ENCODE assay signal across 8 cellular contexts in the genomic region with DNA sequence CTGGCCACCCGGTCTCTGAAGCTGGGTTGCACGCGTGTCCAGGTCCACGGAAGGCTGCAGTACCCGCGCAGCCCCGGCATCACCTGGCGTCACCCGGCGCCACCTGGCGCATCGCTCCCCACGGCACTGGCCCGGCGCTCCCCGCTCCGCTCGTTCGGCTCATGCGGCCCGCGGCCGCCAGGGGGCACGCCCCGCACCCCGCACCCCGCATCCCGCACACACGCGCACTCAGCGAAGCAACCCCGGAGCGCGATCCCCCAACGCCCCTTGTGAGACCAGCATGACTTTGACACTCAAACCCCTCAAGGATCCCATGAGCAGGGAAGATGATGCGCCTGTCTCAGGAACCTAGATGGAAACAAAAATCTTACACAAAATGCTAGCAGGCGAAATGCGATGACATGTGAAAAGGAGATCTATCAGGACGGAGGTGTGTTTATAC. TPM values are rescaled to one million over a fixed set of nuclear protein-coding genes. Genes with fewer than 3 reads are reported as not detected.
A peak's percentile ranks its signal among the peaks of the same experiment; 100 is the strongest.
DNase-seq lines count a peak whose midpoint lies in the region; ATAC-seq and TF ChIP-seq lines count a peak whose summit lies in the region.

No MANE protein-coding gene starts in this region.

- WGBS in hepatocyte (ENCODE audit: low lambda C conversion rate, missing lambda C conversion rate), result 5% methylated on average over 34 of the region's 39 CpGs

- peaks cover 10% of the 10 kb centered on the region for H3K4me1 Mint-ChIP-seq in activated naive CD8-positive, alpha-beta T cell treated with anti-CD3 and anti-CD28 coated beads, Interleukin-2, amount 50 U/mL, for 24 hours

- DNase-seq in COR-L47 (lab: John Stamatoyannopoulos, UW) (peak; percentile 74), HFF-Myc (ENCODE audit: extremely low read depth, low read depth) (no peak), SK-MEL-5 (ENCODE audit: low read depth, low spot score) (peak; percentile 5), hepatocyte (ENCODE audit: low spot score) (peak; percentile 84), NK-92 (lab: John Stamatoyannopoulos, UW; ENCODE audit: unreplicated experiment) (no peak)
- peak; percentile 74 for DNase-seq in activated naive CD8-positive, alpha-beta T cell treated with anti-CD3 and anti-CD28 coated beads, Interleukin-2, amount 50 U/mL, for 24 hours
- DNase-seq in stimulated activated CD4-positive, alpha-beta T cell treated with anti-CD3 and anti-CD28 coated beads, Interleukin-15, amount 100 ng/mL, for 1 hour (ENCODE audit: low read depth in 1 of 2, low spot score in 1 of 2), result peak; percentile 22 to 48

- no peak overlapping the region for H3K4me3 Mint-ChIP-seq in activated naive CD8-positive, alpha-beta T cell treated with anti-CD3 and anti-CD28 coated beads, Interleukin-2, amount 50 U/mL, for 24 hours

- peaks cover 18% of the 10 kb centered on the region for H3K27me3 Mint-ChIP-seq in activated naive CD8-positive, alpha-beta T cell treated with anti-CD3 and anti-CD28 coated beads, Interleukin-2, amount 50 U/mL, for 24 hours

- in situ Hi-C loops in SK-MEL-5 (cut with HindIII; ENCODE audit: low pct_unique_long_range_greater_than_20kb, low sequenced_read_pairs), result no loop called here

- H3K27ac ChIP-seq in hepatocyte, result no peak overlapping the region

- H3K36me3 Mint-ChIP-seq in activated naive CD8-positive, alpha-beta T cell treated with anti-CD3 and anti-CD28 coated beads, Interleukin-2, amount 50 U/mL, for 24 hours (ENCODE audit: low read depth), result no peaks in the 10 kb centered on the region

- peak overlapping the region; percentile 26 for H2AFZ ChIP-seq in hepatocyte

- no peak overlapping the region for H3K27ac Mint-ChIP-seq in activated naive CD8-positive, alpha-beta T cell treated with anti-CD3 and anti-CD28 coated beads, Interleukin-2, amount 50 U/mL, for 24 hours

- H3K9me3 ChIP-seq in hepatocyte (ENCODE audit: low read depth), result no peaks in the 10 kb centered on the region

- peaks cover 6% of the 10 kb centered on the region for H3K27me3 ChIP-seq in hepatocyte

- H3K79me2 ChIP-seq in hepatocyte, result no peaks in the 10 kb centered on the region

- no peaks in the 10 kb centered on the region for H3K4me1 ChIP-seq in hepatocyte (ENCODE audit: insufficient read depth)

- no peaks in the 10 kb centered on the region for H3K9me2 ChIP-seq in hepatocyte (replicated peaks; ENCODE audit: insufficient read depth)

- no peaks in the 10 kb centered on the region for H3K36me3 ChIP-seq in hepatocyte (replicated peaks; ENCODE audit: insufficient read depth, low read depth)

- TF ChIP-seq CTCF in HFF-Myc (IDR thresholded peaks at IDR 0.05; ENCODE audit: low read depth, low read length, missing control alignments) (peak; percentile 87), hepatocyte (IDR thresholded peaks at IDR 0.05; ENCODE audit: poor library complexity) (peak; percentile 84)

- no peaks in the 10 kb centered on the region for H3K9me3 Mint-ChIP-seq in activated naive CD8-positive, alpha-beta T cell treated with anti-CD3 and anti-CD28 coated beads, Interleukin-2, amount 50 U/mL, for 24 hours

- H3K4me3 ChIP-seq in HFF-Myc (replicated peaks; ENCODE audit: low read depth, low read length) (no peak overlapping the region), hepatocyte (no peak overlapping the region)

- peak; percentile 33 for ATAC-seq in activated naive CD8-positive, alpha-beta T cell treated with anti-CD3 and anti-CD28 coated beads, Interleukin-2, amount 50 U/mL, for 24 hours
- ATAC-seq in HG03135 (IDR thresholded peaks at IDR 0.05; ENCODE audit: unreplicated experiment), result no peak

- H3K4me2 ChIP-seq in hepatocyte, result peak overlapping the region; percentile 74

- no peaks in the 10 kb centered on the region for H4K20me1 ChIP-seq in hepatocyte (ENCODE audit: insufficient read depth, poor library complexity, severe bottlenecking)

RNA-seq across cellular contexts. Expression of a gene that starts 11.9 kb away (rescaled TPM):
- total RNA-seq in SK-MEL-5 (2014; rRNA removed; shearing (Covaris generic)), result not detected in 2 replicates
- not detected in 2 replicates for polyA plus RNA-seq in SK-MEL-5 (2015; cell fraction: cytosol; rRNA removed)
- not detected in 2 replicates for polyA plus RNA-seq in SK-MEL-5 (2015; cell fraction: nucleus; rRNA removed)
- total RNA-seq in hepatocyte, result 0.12 and 0.33 TPM in 2 replicates
- polyA plus RNA-seq in hepatocyte, result not detected in 2 replicates

RNA-seq across cellular contexts. Expression of a gene that starts 20.7 kb away (rescaled TPM):
- total RNA-seq in SK-MEL-5 (2014; rRNA removed; shearing (Covaris generic)), result 1.7 and 2.4 TPM in 2 replicates
- polyA plus RNA-seq in SK-MEL-5 (2015; cell fraction: cytosol; rRNA removed), result 4.7 and 6.7 TPM in 2 replicates
- 8.4 and 8.7 TPM in 2 replicates for polyA plus RNA-seq in SK-MEL-5 (2015; cell fraction: nucleus; rRNA removed)
- total RNA-seq in hepatocyte, result 25.2 and 29.1 TPM in 2 replicates
- polyA plus RNA-seq in hepatocyte, result 28.8 and 34.6 TPM in 2 replicates

RNA-seq across cellular contexts. Expression of a gene that starts 56.6 kb away (rescaled TPM):
- not detected in 2 replicates for total RNA-seq in SK-MEL-5 (2014; rRNA removed; shearing (Covaris generic))
- not detected in 2 replicates for polyA plus RNA-seq in SK-MEL-5 (2015; cell fraction: cytosol; rRNA removed)
- polyA plus RNA-seq in SK-MEL-5 (2015; cell fraction: nucleus; rRNA removed), result not detected in 2 replicates
- not detected in 2 replicates for total RNA-seq in hepatocyte
- 0.47 TPM in 1 of 2 replicates, not detected in the other for polyA plus RNA-seq in hepatocyte

Comparison
In these comparisons a context has a peak if more than half of its experiments do, and no peak if none do; other contexts are left out.
1. DNase-seq: peak in COR-L47 (single experiment), SK-MEL-5 (single experiment), activated naive CD8-positive, alpha-beta T cell treated with anti-CD3 and anti-CD28 coated beads, Interleukin-2, amount 50 U/mL, for 24 hours (single experiment), hepatocyte (single experiment) and stimulated activated CD4-positive, alpha-beta T cell treated with anti-CD3 and anti-CD28 coated beads, Interleukin-15, amount 100 ng/mL, for 1 hour (2 of 2); none in HFF-Myc (single experiment) and NK-92 (single experiment).